ENCODE assay signal across 1 cellular context in the genomic region with DNA sequence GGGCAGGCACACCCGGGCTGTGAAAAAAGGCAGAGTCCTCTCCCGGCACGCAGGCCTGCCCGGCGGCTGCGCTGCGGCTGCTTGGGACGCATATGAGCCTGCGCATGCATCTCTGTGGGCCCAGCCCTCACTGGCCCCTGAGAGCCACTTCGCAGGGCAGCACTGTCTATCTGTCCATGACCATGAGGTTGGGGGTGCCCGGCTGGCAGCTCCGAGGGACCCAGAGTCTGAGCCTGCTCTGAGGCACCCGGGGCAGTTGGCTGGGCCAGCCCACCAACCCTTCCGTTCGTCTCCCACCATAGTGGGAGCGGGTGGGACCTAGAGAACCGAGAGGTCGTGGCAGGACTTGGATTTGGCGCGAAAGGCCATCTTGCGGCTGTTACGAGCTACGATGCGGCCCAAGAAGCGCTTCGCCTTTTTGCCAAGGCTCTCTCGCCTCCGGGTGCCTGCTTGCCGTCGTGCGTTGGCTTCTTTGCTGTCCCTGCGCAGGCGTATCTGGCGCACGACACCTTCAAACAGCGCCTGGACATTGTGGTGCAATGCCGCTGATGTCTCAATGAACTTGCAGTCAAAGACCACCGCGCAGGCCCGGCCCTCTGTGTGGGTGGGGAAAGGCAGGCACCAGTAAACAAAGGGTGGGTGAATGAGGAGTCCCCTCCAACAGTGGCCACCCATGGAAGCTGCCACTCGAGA.
TF ChIP-seq lines count a peak whose summit lies in the region.

No MANE protein-coding gene starts in this region.

TF ChIP-seq in SK-N-SH treated with all-trans-retinoic acid at 6 μM for 48 hours, 23 proteins besides CTCF, POLR2A, EP300 and RAD21:
- TF ChIP-seq, protein P1, sequence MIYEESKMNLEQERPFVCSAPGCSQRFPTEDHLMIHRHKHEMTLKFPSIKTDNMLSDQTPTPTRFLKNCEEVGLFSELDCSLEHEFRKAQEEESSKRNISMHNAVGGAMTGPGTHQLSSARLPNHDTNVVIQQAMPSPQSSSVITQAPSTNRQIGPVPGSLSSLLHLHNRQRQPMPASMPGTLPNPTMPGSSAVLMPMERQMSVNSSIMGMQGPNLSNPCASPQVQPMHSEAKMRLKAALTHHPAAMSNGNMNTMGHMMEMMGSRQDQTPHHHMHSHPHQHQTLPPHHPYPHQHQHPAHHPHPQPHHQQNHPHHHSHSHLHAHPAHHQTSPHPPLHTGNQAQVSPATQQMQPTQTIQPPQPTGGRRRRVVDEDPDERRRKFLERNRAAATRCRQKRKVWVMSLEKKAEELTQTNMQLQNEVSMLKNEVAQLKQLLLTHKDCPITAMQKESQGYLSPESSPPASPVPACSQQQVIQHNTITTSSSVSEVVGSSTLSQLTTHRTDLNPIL (CRISPR knock-in tag; IDR thresholded peaks at IDR 0.05; ENCODE audit: low read depth): no peak
